24 cellular contexts compared by ENCODE assay signal in genomic region chr7:83178796-83179195, GRCh38. TPM values are rescaled to one million over a fixed set of nuclear protein-coding genes. Genes with fewer than 3 reads are reported as not detected.
"Had no signal": no experiment of that assay in that cellular context is flagged by ENCODE, and none has a peak within 500 bp of the region (broad histone marks: within the 10 kb centered on the region; RNA-seq: fewer than 3 reads in every experiment).

No MANE protein-coding gene starts in this region.

- DNase-seq: activated B cell treated with CpG ODN at 0.5 μM for 24 hours; activated CD4-positive, alpha-beta T cell treated with anti-CD3 and anti-CD28 coated beads for 1 hour; activated CD4-positive, alpha-beta T cell treated with anti-CD3 and anti-CD28 coated beads, Interleukin-2, amount 10 ng/mL, durations not matched to agents 24 days and 14 days; activated CD4-positive, alpha-beta T cell treated with anti-CD3 and anti-CD28 coated beads, Interleukin-2, amount 50 U/mL, for 48 hours; activated gamma-delta T cell; activated naive CD4-positive, alpha-beta T cell treated with anti-CD3 and anti-CD28 coated beads for 36 hours; activated T-cell treated with anti-CD3 and anti-CD28 coated beads, Interleukin-2, amount 50 U/mL, for 4 hours; central memory CD4-positive, alpha-beta T cell; IMR-90; Kasumi-1; KBM-7; NCI-H1048; NCI-H1417; NCI-H1694; NCI-H2107; NCI-H2171 treated with DMSO at 0.1 percent for 48 hours; NCI-H345; NCI-H510A; NCI-H526 treated with DMSO at 0.1 percent for 48 hours; NCI-H82; SIG-M5; T-cell; T-helper 2 cell; T1000 had no signal

RNA-seq across cellular contexts. Expression of gene PCLO, which starts 16.1 kb away (rescaled TPM):
- total RNA-seq: activated CD4-positive, alpha-beta T cell treated with anti-CD3 and anti-CD28 coated beads, Interleukin-2, amount 10 ng/mL, durations not matched to agents 24 days and 14 days; activated naive CD4-positive, alpha-beta T cell treated with anti-CD3 and anti-CD28 coated beads for 36 hours had no signal
